In the genomic region with DNA sequence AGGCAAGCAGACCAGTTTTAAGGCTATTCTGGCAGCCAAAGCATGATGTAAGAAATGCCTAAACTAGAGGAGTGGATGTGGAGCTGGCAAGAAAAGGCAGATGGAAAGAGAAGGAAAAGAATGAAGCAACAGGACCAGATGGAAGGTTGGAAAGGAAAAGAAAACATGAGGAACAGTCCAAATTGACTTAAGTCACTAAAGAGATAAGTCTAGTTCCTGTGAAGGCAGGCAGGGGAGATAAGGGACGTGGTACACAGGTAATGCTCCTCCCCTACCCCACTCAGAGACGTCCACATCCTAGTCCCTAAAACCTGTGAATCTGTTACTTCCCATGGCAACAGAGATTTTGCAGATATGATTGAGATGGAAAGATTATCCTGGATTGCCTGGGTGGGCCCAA, we compare ENCODE assay signal across 16 cellular contexts.
"Had no signal": no experiment of that assay in that cellular context is flagged by ENCODE, and none has a peak within 500 bp of the region (broad histone marks: within the 10 kb centered on the region; RNA-seq: fewer than 3 reads in every experiment).

No MANE protein-coding gene starts in this region.

- ATAC-seq: activated T-cell treated with anti-CD3 and anti-CD28 coated beads, Interleukin-2, amount 50 U/mL, for 72 hours; left lung; sciatic nerve; stimulated activated effector memory CD8-positive, alpha-beta T cell treated with anti-CD3 and anti-CD28 coated beads, Interleukin-12 subunit alpha, Interleukin-12 subunit beta, amount 100 ng/mL, for 72 hours had no signal

- H3K4me2 ChIP-seq: smooth muscle cell had no signal

- H3K27me3 ChIP-seq: cardiac muscle cell, dorsolateral prefrontal cortex, heart left ventricle, left lung had no signal

- H3K4me3 ChIP-seq: cardiac muscle cell, dorsolateral prefrontal cortex, heart left ventricle, left lung, smooth muscle cell, thoracic aorta had no signal

- H3K36me3 ChIP-seq: cardiac muscle cell, heart left ventricle, left lung, thoracic aorta, WERI-Rb-1 had no signal

- H3K27ac ChIP-seq: cardiac muscle cell, dorsolateral prefrontal cortex, epithelial cell of prostate, left lung, WERI-Rb-1 had no signal

- FAIRE-seq: frontal cortex had no signal

- H3K9me3 ChIP-seq: left lung, thoracic aorta had no signal

- DNase-seq: activated CD4-positive, alpha-beta T cell treated with anti-CD3 and anti-CD28 coated beads, Interleukin-2, amount 50 U/mL, for 4 hours; activated effector memory CD4-positive, alpha-beta T cell treated with anti-CD3 and anti-CD28 coated beads, Interleukin-2, amount 50 U/mL, for 16 hours; activated naive CD4-positive, alpha-beta T cell treated with anti-CD3 and anti-CD28 coated beads, Interleukin-2, amount 50 U/mL, for 16 hours; activated T-cell treated with anti-CD3 and anti-CD28 coated beads, Interleukin-2, amount 50 U/mL, for 72 hours; dorsolateral prefrontal cortex; heart left ventricle; left lung; stimulated activated CD4-positive, alpha-beta T cell treated with anti-CD3 and anti-CD28 coated beads, Interleukin-4, amount 100 ng/mL, for 24 hours; WERI-Rb-1 had no signal
